In the genomic region with DNA sequence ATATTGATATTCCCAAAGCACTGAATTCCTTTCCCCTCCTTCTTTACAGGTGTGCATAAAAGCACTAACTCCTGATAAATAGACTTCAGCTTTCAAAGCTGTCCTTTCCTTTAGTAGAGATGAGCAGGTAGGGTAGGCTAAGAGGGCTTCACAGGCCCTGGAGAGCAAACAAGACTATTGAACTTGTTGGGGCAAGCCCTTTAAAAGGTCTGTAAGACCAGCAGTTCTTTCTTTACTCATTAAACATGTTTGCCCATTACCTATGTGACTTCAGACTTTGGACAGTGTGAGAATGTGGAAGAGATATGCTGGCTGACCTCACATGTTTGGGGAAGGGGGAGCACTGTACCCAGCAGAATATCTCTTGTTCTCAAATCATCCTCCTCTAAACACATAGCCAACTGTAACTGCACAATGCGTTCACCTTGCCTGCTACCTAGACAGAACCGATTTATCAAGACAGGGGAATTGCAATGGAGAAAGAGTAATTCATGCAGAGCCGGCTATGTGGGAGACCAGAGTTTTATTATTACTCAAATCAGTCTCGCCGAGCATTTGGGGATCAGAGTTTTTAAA, we compare ENCODE assay signal across 1 cellular context.
A peak's percentile ranks its signal among the peaks of the same experiment; 100 is the strongest.
TF ChIP-seq lines count a peak whose summit lies in the region.

No MANE protein-coding gene starts in this region.

TF ChIP-seq in HepG2, 621 proteins besides CTCF, POLR2A, EP300 and RAD21 (continued from another document and continues in another):
- TF ChIP-seq, protein P1, sequence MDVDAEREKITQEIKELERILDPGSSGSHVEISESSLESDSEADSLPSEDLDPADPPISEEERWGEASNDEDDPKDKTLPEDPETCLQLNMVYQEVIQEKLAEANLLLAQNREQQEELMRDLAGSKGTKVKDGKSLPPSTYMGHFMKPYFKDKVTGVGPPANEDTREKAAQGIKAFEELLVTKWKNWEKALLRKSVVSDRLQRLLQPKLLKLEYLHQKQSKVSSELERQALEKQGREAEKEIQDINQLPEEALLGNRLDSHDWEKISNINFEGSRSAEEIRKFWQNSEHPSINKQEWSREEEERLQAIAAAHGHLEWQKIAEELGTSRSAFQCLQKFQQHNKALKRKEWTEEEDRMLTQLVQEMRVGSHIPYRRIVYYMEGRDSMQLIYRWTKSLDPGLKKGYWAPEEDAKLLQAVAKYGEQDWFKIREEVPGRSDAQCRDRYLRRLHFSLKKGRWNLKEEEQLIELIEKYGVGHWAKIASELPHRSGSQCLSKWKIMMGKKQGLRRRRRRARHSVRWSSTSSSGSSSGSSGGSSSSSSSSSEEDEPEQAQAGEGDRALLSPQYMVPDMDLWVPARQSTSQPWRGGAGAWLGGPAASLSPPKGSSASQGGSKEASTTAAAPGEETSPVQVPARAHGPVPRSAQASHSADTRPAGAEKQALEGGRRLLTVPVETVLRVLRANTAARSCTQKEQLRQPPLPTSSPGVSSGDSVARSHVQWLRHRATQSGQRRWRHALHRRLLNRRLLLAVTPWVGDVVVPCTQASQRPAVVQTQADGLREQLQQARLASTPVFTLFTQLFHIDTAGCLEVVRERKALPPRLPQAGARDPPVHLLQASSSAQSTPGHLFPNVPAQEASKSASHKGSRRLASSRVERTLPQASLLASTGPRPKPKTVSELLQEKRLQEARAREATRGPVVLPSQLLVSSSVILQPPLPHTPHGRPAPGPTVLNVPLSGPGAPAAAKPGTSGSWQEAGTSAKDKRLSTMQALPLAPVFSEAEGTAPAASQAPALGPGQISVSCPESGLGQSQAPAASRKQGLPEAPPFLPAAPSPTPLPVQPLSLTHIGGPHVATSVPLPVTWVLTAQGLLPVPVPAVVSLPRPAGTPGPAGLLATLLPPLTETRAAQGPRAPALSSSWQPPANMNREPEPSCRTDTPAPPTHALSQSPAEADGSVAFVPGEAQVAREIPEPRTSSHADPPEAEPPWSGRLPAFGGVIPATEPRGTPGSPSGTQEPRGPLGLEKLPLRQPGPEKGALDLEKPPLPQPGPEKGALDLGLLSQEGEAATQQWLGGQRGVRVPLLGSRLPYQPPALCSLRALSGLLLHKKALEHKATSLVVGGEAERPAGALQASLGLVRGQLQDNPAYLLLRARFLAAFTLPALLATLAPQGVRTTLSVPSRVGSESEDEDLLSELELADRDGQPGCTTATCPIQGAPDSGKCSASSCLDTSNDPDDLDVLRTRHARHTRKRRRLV (CRISPR knock-in tag; IDR thresholded peaks at IDR 0.05), result no peak
- TF ChIP-seq MAFK (conservative IDR thresholded peaks at IDR 0.05 in 1 of 2, IDR thresholded peaks at IDR 0.05 in 1 of 2; ENCODE audit: low read length in 2 of 2), result no peak
- no peak for TF ChIP-seq MLLT10 (CRISPR knock-in tag; IDR thresholded peaks at IDR 0.05)
- peak; percentile 78 for TF ChIP-seq ZBTB21 (CRISPR knock-in tag; IDR thresholded peaks at IDR 0.05)
- TF ChIP-seq, protein P2, sequence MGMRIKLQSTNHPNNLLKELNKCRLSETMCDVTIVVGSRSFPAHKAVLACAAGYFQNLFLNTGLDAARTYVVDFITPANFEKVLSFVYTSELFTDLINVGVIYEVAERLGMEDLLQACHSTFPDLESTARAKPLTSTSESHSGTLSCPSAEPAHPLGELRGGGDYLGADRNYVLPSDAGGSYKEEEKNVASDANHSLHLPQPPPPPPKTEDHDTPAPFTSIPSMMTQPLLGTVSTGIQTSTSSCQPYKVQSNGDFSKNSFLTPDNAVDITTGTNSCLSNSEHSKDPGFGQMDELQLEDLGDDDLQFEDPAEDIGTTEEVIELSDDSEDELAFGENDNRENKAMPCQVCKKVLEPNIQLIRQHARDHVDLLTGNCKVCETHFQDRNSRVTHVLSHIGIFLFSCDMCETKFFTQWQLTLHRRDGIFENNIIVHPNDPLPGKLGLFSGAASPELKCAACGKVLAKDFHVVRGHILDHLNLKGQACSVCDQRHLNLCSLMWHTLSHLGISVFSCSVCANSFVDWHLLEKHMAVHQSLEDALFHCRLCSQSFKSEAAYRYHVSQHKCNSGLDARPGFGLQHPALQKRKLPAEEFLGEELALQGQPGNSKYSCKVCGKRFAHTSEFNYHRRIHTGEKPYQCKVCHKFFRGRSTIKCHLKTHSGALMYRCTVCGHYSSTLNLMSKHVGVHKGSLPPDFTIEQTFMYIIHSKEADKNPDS (CRISPR knock-in tag; IDR thresholded peaks at IDR 0.05), result peak; percentile 88; the same call in 1 of the 2 replicates
- TF ChIP-seq ZNF879 (CRISPR knock-in tag; IDR thresholded peaks at IDR 0.05), result no peak
- TF ChIP-seq KAT7 (CRISPR knock-in tag; IDR thresholded peaks at IDR 0.05; ENCODE audit: borderline replicate concordance), result peak; percentile 42; the same call in 1 of the 2 replicates
- peak; percentile 85 for TF ChIP-seq GFI1 (CRISPR knock-in tag; IDR thresholded peaks at IDR 0.05; ENCODE audit: borderline replicate concordance)
- TF ChIP-seq TEAD2 (CRISPR knock-in tag; IDR thresholded peaks at IDR 0.05), result no peak
- no peak for TF ChIP-seq SATB2 (CRISPR knock-in tag; IDR thresholded peaks at IDR 0.05)
- no peak for TF ChIP-seq ZNF143 (CRISPR knock-in tag; IDR thresholded peaks at IDR 0.05)
- TF ChIP-seq, protein P3, sequence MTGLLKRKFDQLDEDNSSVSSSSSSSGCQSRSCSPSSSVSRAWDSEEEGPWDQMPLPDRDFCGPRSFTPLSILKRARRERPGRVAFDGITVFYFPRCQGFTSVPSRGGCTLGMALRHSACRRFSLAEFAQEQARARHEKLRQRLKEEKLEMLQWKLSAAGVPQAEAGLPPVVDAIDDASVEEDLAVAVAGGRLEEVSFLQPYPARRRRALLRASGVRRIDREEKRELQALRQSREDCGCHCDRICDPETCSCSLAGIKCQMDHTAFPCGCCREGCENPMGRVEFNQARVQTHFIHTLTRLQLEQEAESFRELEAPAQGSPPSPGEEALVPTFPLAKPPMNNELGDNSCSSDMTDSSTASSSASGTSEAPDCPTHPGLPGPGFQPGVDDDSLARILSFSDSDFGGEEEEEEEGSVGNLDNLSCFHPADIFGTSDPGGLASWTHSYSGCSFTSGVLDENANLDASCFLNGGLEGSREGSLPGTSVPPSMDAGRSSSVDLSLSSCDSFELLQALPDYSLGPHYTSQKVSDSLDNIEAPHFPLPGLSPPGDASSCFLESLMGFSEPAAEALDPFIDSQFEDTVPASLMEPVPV (CRISPR knock-in tag; IDR thresholded peaks at IDR 0.05), result no peak
- TF ChIP-seq, protein P4, sequence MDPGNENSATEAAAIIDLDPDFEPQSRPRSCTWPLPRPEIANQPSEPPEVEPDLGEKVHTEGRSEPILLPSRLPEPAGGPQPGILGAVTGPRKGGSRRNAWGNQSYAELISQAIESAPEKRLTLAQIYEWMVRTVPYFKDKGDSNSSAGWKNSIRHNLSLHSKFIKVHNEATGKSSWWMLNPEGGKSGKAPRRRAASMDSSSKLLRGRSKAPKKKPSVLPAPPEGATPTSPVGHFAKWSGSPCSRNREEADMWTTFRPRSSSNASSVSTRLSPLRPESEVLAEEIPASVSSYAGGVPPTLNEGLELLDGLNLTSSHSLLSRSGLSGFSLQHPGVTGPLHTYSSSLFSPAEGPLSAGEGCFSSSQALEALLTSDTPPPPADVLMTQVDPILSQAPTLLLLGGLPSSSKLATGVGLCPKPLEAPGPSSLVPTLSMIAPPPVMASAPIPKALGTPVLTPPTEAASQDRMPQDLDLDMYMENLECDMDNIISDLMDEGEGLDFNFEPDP (CRISPR knock-in tag; conservative IDR thresholded peaks at IDR 0.05), result 0 out of 2 replicates have a peak, but pooled peaks have one; percentile 45
- no peak for TF ChIP-seq KLF11 (CRISPR knock-in tag; IDR thresholded peaks at IDR 0.05)
- TF ChIP-seq ZNF180 (CRISPR knock-in tag; IDR thresholded peaks at IDR 0.05; ENCODE audit: borderline replicate concordance, low read depth), result no peak
- no peak for TF ChIP-seq ARNT (IDR thresholded peaks at IDR 0.05)
- no peak for TF ChIP-seq HIVEP1 (CRISPR knock-in tag; IDR thresholded peaks at IDR 0.05)
- TF ChIP-seq NBN (conservative IDR thresholded peaks at IDR 0.05), result no peak
- TF ChIP-seq, protein P5, sequence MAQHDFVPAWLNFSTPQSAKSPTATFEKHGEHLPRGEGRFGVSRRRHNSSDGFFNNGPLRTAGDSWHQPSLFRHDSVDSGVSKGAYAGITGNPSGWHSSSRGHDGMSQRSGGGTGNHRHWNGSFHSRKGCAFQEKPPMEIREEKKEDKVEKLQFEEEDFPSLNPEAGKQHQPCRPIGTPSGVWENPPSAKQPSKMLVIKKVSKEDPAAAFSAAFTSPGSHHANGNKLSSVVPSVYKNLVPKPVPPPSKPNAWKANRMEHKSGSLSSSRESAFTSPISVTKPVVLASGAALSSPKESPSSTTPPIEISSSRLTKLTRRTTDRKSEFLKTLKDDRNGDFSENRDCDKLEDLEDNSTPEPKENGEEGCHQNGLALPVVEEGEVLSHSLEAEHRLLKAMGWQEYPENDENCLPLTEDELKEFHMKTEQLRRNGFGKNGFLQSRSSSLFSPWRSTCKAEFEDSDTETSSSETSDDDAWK (CRISPR knock-in tag; IDR thresholded peaks at IDR 0.05), result no peak
- no peak for TF ChIP-seq ZNF317 (CRISPR knock-in tag; IDR thresholded peaks at IDR 0.05)
- peak; percentile 57; the same call in 1 of the 2 replicates for TF ChIP-seq THAP11 (CRISPR knock-in tag; IDR thresholded peaks at IDR 0.05)
- TF ChIP-seq ZNF530 (CRISPR knock-in tag; IDR thresholded peaks at IDR 0.05; ENCODE audit: low read depth), result no peak
- TF ChIP-seq, protein P6, sequence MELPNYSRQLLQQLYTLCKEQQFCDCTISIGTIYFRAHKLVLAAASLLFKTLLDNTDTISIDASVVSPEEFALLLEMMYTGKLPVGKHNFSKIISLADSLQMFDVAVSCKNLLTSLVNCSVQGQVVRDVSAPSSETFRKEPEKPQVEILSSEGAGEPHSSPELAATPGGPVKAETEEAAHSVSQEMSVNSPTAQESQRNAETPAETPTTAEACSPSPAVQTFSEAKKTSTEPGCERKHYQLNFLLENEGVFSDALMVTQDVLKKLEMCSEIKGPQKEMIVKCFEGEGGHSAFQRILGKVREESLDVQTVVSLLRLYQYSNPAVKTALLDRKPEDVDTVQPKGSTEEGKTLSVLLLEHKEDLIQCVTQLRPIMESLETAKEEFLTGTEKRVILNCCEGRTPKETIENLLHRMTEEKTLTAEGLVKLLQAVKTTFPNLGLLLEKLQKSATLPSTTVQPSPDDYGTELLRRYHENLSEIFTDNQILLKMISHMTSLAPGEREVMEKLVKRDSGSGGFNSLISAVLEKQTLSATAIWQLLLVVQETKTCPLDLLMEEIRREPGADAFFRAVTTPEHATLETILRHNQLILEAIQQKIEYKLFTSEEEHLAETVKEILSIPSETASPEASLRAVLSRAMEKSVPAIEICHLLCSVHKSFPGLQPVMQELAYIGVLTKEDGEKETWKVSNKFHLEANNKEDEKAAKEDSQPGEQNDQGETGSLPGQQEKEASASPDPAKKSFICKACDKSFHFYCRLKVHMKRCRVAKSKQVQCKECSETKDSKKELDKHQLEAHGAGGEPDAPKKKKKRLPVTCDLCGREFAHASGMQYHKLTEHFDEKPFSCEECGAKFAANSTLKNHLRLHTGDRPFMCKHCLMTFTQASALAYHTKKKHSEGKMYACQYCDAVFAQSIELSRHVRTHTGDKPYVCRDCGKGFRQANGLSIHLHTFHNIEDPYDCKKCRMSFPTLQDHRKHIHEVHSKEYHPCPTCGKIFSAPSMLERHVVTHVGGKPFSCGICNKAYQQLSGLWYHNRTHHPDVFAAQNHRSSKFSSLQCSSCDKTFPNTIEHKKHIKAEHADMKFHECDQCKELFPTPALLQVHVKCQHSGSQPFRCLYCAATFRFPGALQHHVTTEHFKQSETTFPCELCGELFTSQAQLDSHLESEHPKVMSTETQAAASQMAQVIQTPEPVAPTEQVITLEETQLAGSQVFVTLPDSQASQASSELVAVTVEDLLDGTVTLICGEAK (IDR thresholded peaks at IDR 0.05), result no peak
- TF ChIP-seq, protein P6 (CRISPR knock-in tag; IDR thresholded peaks at IDR 0.05), result peak; percentile 36; the same call in 1 of the 2 replicates
- no peak for TF ChIP-seq HNRNPK (IDR thresholded peaks at IDR 0.05; ENCODE audit: low read depth, low read length, poor library complexity, severe bottlenecking)
